1 cellular context compared by ENCODE assay signal in genomic region chr6:1870902-1871301, GRCh38.
TF ChIP-seq lines count a peak whose summit lies in the region.

No MANE protein-coding gene starts in this region.

TF ChIP-seq in HEK293, 187 proteins besides CTCF, POLR2A, EP300 and RAD21 (continued from another document and continues in another):
- no peak for TF ChIP-seq ZNF148 (tag by site-specific recombination; IDR thresholded peaks at IDR 0.05; ENCODE audit: borderline replicate concordance)
- TF ChIP-seq KLF7 (tag by site-specific recombination; IDR thresholded peaks at IDR 0.05; ENCODE audit: borderline replicate concordance): no peak
- no peak for TF ChIP-seq ZNF404 (tag by site-specific recombination; IDR thresholded peaks at IDR 0.05)
- TF ChIP-seq BCL11B (tag by site-specific recombination; IDR thresholded peaks at IDR 0.05; ENCODE audit: low read depth): no peak
- no peak for TF ChIP-seq ZNF140 (tag by site-specific recombination; IDR thresholded peaks at IDR 0.05)
- no peak for TF ChIP-seq SP2 (tag by site-specific recombination; IDR thresholded peaks at IDR 0.05)
- TF ChIP-seq ZNF510 (tag by site-specific recombination; IDR thresholded peaks at IDR 0.05; ENCODE audit: insufficient replicate concordance): no peak
- no peak for TF ChIP-seq ZNF223 (tag by site-specific recombination; IDR thresholded peaks at IDR 0.05)
- 0 out of 2 replicates have a peak, but pooled peaks have one; percentile 14 for TF ChIP-seq ZNF398 (tag by site-specific recombination; IDR thresholded peaks at IDR 0.05)
- no peak for TF ChIP-seq ZNF292 (tag by site-specific recombination; IDR thresholded peaks at IDR 0.05; ENCODE audit: borderline replicate concordance, low read depth)
- TF ChIP-seq ZNF518A (tag by site-specific recombination; conservative IDR thresholded peaks at IDR 0.05; ENCODE audit: low read depth): no peak
- no peak for TF ChIP-seq ZNF2 (tag by site-specific recombination; IDR thresholded peaks at IDR 0.05)
- TF ChIP-seq ZNF704 (tag by site-specific recombination; IDR thresholded peaks at IDR 0.05): no peak
- TF ChIP-seq ZNF335 (tag by site-specific recombination; conservative IDR thresholded peaks at IDR 0.05): peak; percentile 46
- no peak for TF ChIP-seq ZNF10 (tag by site-specific recombination; IDR thresholded peaks at IDR 0.05)
- no peak for TF ChIP-seq ZNF777 (tag by site-specific recombination; IDR thresholded peaks at IDR 0.05; ENCODE audit: borderline replicate concordance)
- no peak for TF ChIP-seq ZNF626 (tag by site-specific recombination; IDR thresholded peaks at IDR 0.05)
- peak; percentile 21; the same call in 1 of the 2 replicates for TF ChIP-seq KLF1 (tag by site-specific recombination; IDR thresholded peaks at IDR 0.05)
- TF ChIP-seq PRDM4 (tag by site-specific recombination; IDR thresholded peaks at IDR 0.05): no peak
- no peak for TF ChIP-seq ZNF423 (tag by site-specific recombination; IDR thresholded peaks at IDR 0.05)
- no peak for TF ChIP-seq YY2 (tag by site-specific recombination; IDR thresholded peaks at IDR 0.05)
- no peak for TF ChIP-seq KLF17 (tag by site-specific recombination; IDR thresholded peaks at IDR 0.05)
- TF ChIP-seq KLF16 (tag by site-specific recombination; IDR thresholded peaks at IDR 0.05): no peak
- TF ChIP-seq ZNF366 (tag by site-specific recombination; conservative IDR thresholded peaks at IDR 0.05): 0 out of 2 replicates have a peak, but pooled peaks have one; percentile 12
- TF ChIP-seq ZBTB11 (tag by site-specific recombination; conservative IDR thresholded peaks at IDR 0.05; ENCODE audit: low read depth): no peak
- TF ChIP-seq ZIC2 (tag by site-specific recombination; IDR thresholded peaks at IDR 0.05): no peak
- TF ChIP-seq ZNF280D (tag by site-specific recombination; IDR thresholded peaks at IDR 0.05): no peak
- no peak for TF ChIP-seq ZNF266 (tag by site-specific recombination; IDR thresholded peaks at IDR 0.05; ENCODE audit: low read depth)
- TF ChIP-seq ZNF560 (tag by site-specific recombination; IDR thresholded peaks at IDR 0.05; ENCODE audit: borderline replicate concordance): no peak
- no peak for TF ChIP-seq SALL2 (tag by site-specific recombination; IDR thresholded peaks at IDR 0.05; ENCODE audit: borderline replicate concordance)
- 0 out of 2 replicates have a peak, but pooled peaks have one; percentile 28 for TF ChIP-seq ZBTB17 (tag by site-specific recombination; IDR thresholded peaks at IDR 0.05)
- TF ChIP-seq ZNF830 (tag by site-specific recombination; IDR thresholded peaks at IDR 0.05; ENCODE audit: low read depth): no peak
- no peak for TF ChIP-seq ZNF561 (tag by site-specific recombination; IDR thresholded peaks at IDR 0.05; ENCODE audit: borderline replicate concordance)
- TF ChIP-seq ZFP69B (tag by site-specific recombination; IDR thresholded peaks at IDR 0.05): peak; percentile 11; the same call in 1 of the 2 replicates
- no peak for TF ChIP-seq ZBTB6 (tag by site-specific recombination; IDR thresholded peaks at IDR 0.05)
